ENCODE assay signal across 9 cellular contexts in genomic region chr17:48597775-48598631, GRCh38. TPM values are rescaled to one million over a fixed set of nuclear protein-coding genes. Genes with fewer than 3 reads are reported as not detected.
DNase-seq lines count a peak whose midpoint lies in the region; ATAC-seq and TF ChIP-seq lines count a peak whose summit lies in the region.
"Had no signal": no experiment of that assay in that cellular context is flagged by ENCODE, and none has a peak within 500 bp of the region (broad histone marks: within the 10 kb centered on the region; RNA-seq: fewer than 3 reads in every experiment).

No MANE protein-coding gene starts in this region.

- H3K9me3 Mint-ChIP-seq in endodermal cell: no peaks in the 10 kb centered on the region
- no peaks in the 10 kb centered on the region for H3K9me3 Mint-ChIP-seq in natural killer cell

- H3K9me2 ChIP-seq in PC-9 (ENCODE audit: insufficient read depth): no peaks in the 10 kb centered on the region

- intact Hi-C loops in Right ventricle myocardium inferior (cut with DNase I) (loop anchor here (10.0 kb wide), 1 partner anchor 243 kb away; no protein-coding TSS in a partner anchor), cardiac septum (cut with DNase I) (loop anchor here (10.0 kb wide), 1 partner anchor 353 kb away; no protein-coding TSS in a partner anchor), natural killer cell (cut with micrococcal nuclease) (loop anchor here (2.0 kb wide), 1 partner anchor 15 kb away; no protein-coding TSS in a partner anchor), PC-9 (cut with micrococcal nuclease; ENCODE audit: unreplicated experiment) (no loop called here)

- TF ChIP-seq CTCF in RWPE2 (IDR thresholded peaks at IDR 0.05; ENCODE audit: poor library complexity, severe bottlenecking): no peak
- no peak for TF ChIP-seq CTCF in endodermal cell (conservative IDR thresholded peaks at IDR 0.05)
- TF ChIP-seq CTCF in natural killer cell (IDR thresholded peaks at IDR 0.05): no peak
- no peak for TF ChIP-seq CTCF in PC-9 (conservative IDR thresholded peaks at IDR 0.05)

- no peak overlapping the region for H2AFZ ChIP-seq in PC-9

- WGBS in endodermal cell (ENCODE audit: insufficient coverage in 1 of 2, insufficient read length in 1 of 2), 2 experiments: 2 to 4% methylated on average over 24 to 67 of the region's 68 CpGs

- no TSS peak for BruUV-seq in PC-9 (replicated peaks; lab: Mats Ljungman, UMichigan)

- H3K27me3 Mint-ChIP-seq in endodermal cell (ENCODE audit: insufficient read depth) (peaks cover 100% of the 10 kb centered on the region), natural killer cell (ENCODE audit: low read depth in 2 of 2) (peaks cover 76 to 90% of the 10 kb centered on the region in 2 donors)

- in situ Hi-C loops in G401 (cut with HindIII; ENCODE audit: low sequenced_read_pairs): no loop called here

- no peak overlapping the region for H3K9ac ChIP-seq in endodermal cell (ENCODE audit: extremely low read depth, low read length, poor library complexity, severe bottlenecking)

- CTCF ChIA-PET in PC-9 (lab: Charles Lee): no interaction called here

- DNase-seq in Right ventricle myocardium inferior (ENCODE audit: missing footprints) (peak; percentile 81), cardiac septum (ENCODE audit: low spot score) (no peak), RWPE2 (ENCODE audit: low spot score) (no peak), endodermal cell (peak; percentile 83), natural killer cell (peak; percentile 37), PC-9 (no peak), activated gamma-delta T cell treated with Interleukin-2 at 50 U/mL for 16 hours (no peak), G401 (ENCODE audit: low spot score) (no peak)

- H3K4me2 ChIP-seq in PC-9: no peak overlapping the region

- H3K36me3 Mint-ChIP-seq in endodermal cell (ENCODE audit: low read depth) (no peaks in the 10 kb centered on the region), natural killer cell (no peaks in the 10 kb centered on the region)

- H3K27me3 ChIP-seq in RWPE2 (ENCODE audit: insufficient read depth, poor library complexity, severe bottlenecking): no peaks in the 10 kb centered on the region
- H3K27me3 ChIP-seq in endodermal cell (ENCODE audit: control insufficient read depth, insufficient read depth, low read length, poor library complexity, severe bottlenecking): peaks cover 100% of the 10 kb centered on the region
- H3K27me3 ChIP-seq in PC-9 (ENCODE audit: insufficient read depth, low read depth): no peaks in the 10 kb centered on the region

- no peaks in the 10 kb centered on the region for H3K9me3 ChIP-seq in RWPE2 (ENCODE audit: severe bottlenecking)
- H3K9me3 ChIP-seq in endodermal cell (ENCODE audit: control insufficient read depth, low read length): no peaks in the 10 kb centered on the region
- no peaks in the 10 kb centered on the region for H3K9me3 ChIP-seq in PC-9 (ENCODE audit: insufficient read depth, low read depth)

- H3K27ac ChIP-seq in RWPE2 (ENCODE audit: poor library complexity, severe bottlenecking): peak overlapping the region; percentile 16
- H3K27ac ChIP-seq in endodermal cell (ENCODE audit: low read depth, low read length): no peak overlapping the region
- H3K27ac ChIP-seq in PC-9: no peak overlapping the region

- H3K4me1 ChIP-seq in RWPE2 (ENCODE audit: insufficient read depth, poor library complexity, severe bottlenecking): peaks cover 6% of the 10 kb centered on the region
- no peaks in the 10 kb centered on the region for H3K4me1 ChIP-seq in endodermal cell (ENCODE audit: control insufficient read depth, insufficient read depth, low read length)
- peaks cover 10% of the 10 kb centered on the region for H3K4me1 ChIP-seq in PC-9 (replicated peaks; ENCODE audit: insufficient read depth)

- ATAC-seq in Right ventricle myocardium inferior (peak; percentile 41), RWPE2 (ENCODE audit: low read depth) (peak; percentile 59), natural killer cell (peak; percentile 44 to 61 (median 55))

- H3F3A ChIP-seq in PC-9 (ENCODE audit: insufficient read depth, low read depth): 0 out of 2 replicates have a peak, but pooled peaks cover under 1% of the 10 kb centered on the region

- H3K79me2 ChIP-seq in PC-9 (ENCODE audit: low read depth): peaks cover 64% of the 10 kb centered on the region

- H3K36me3 ChIP-seq in RWPE2 (ENCODE audit: low read depth) (no peaks in the 10 kb centered on the region), endodermal cell (ENCODE audit: control insufficient read depth, insufficient read depth, low read length) (no peaks in the 10 kb centered on the region), PC-9 (ENCODE audit: low read depth) (peaks cover 7% of the 10 kb centered on the region; the same call in 1 of the 2 replicates)

- H3K4me3 Mint-ChIP-seq in endodermal cell (peak overlapping the region; percentile 32), natural killer cell (peak overlapping the region; percentile 89)

- POLR2A ChIA-PET in PC-9 (lab: Charles Lee; ENCODE audit: unreplicated experiment): no interaction called here

- peaks cover 16% of the 10 kb centered on the region for H3K4me1 Mint-ChIP-seq in endodermal cell
- peaks cover 39 to 46% of the 10 kb centered on the region in 2 donors for H3K4me1 Mint-ChIP-seq in natural killer cell

- H3K4me3 ChIP-seq in RWPE2 (ENCODE audit: severe bottlenecking) (peak overlapping the region; percentile 38), endodermal cell (ENCODE audit: low read length) (no peak overlapping the region), PC-9 (no peak overlapping the region)

- H4K20me1 ChIP-seq in PC-9 (ENCODE audit: insufficient read depth): peaks cover 41% of the 10 kb centered on the region

- H3K27ac Mint-ChIP-seq in endodermal cell: no peak overlapping the region
- peak overlapping the region in 1 of 2 donors; percentile 81 for H3K27ac Mint-ChIP-seq in natural killer cell

RNA-seq across cellular contexts. Expression of gene HOXB5, which starts 4.4 kb away (rescaled TPM):
- total RNA-seq in Right ventricle myocardium inferior (not detected), cardiac septum (not detected), endodermal cell (not detected), natural killer cell (not detected), PC-9 (2021) (8.3 and 12.9 TPM in 2 replicates)
- 5.3 TPM for polyA plus RNA-seq in endodermal cell (2013, experiment 1 of 2)
- polyA plus RNA-seq in endodermal cell (2013, experiment 2 of 2): 2.5 TPM
- 1.7 TPM in 1 of 2 replicates, not detected in the other for total RNA-seq in G401 (2014; rRNA removed; shearing (Covaris generic))
- total RNA-seq: temporal lobe had no signal

RNA-seq across cellular contexts. Expression of gene HOXB6, which starts 6.8 kb away (rescaled TPM):
- total RNA-seq in Right ventricle myocardium inferior (0.57 TPM), cardiac septum (0.92 TPM), endodermal cell (not detected), natural killer cell (not detected), PC-9 (2021) (27.9 and 30.7 TPM in 2 replicates)
- polyA plus RNA-seq in endodermal cell (2013, experiment 1 of 2): 14.4 TPM
- polyA plus RNA-seq in endodermal cell (2013, experiment 2 of 2): 10.0 TPM
- total RNA-seq in G401 (2014; rRNA removed; shearing (Covaris generic)): 0.92 and 2.0 TPM in 2 replicates
- total RNA-seq: temporal lobe had no signal

RNA-seq across cellular contexts. Expression of gene HOXB3, which starts 8.0 kb away (rescaled TPM):
- 1.2 TPM for total RNA-seq in Right ventricle myocardium inferior
- 4.2 TPM for total RNA-seq in cardiac septum
- total RNA-seq in endodermal cell: not detected
- polyA plus RNA-seq in endodermal cell (2013, experiment 1 of 2): 36.0 TPM
- 33.5 TPM for polyA plus RNA-seq in endodermal cell (2013, experiment 2 of 2)
- total RNA-seq in natural killer cell: 10 to 100 TPM in 2 of 3 donors, 1 to 10 TPM in 1; 7.9 to 15.6 (median 15.3) TPM
- total RNA-seq in PC-9 (2021): 17.2 and 19.1 TPM in 2 replicates
- total RNA-seq in G401 (2014; rRNA removed; shearing (Covaris generic)): 0.74 and 12.0 TPM in 2 replicates
- total RNA-seq: temporal lobe had no signal

RNA-seq across cellular contexts. Expression of gene HOXB7, which starts 12.8 kb away (rescaled TPM):
- total RNA-seq in Right ventricle myocardium inferior: 0.41 TPM
- 0.22 TPM for total RNA-seq in cardiac septum
- not detected for total RNA-seq in endodermal cell
- polyA plus RNA-seq in endodermal cell (2013, experiment 1 of 2): 5.6 TPM
- polyA plus RNA-seq in endodermal cell (2013, experiment 2 of 2): 6.0 TPM
- total RNA-seq in natural killer cell: 1 to 10 TPM in 1 of 3 donors, under 1 TPM in 2; 0.45 to 1.4 (median 0.97) TPM
- total RNA-seq in PC-9 (2021): 28.2 and 34.0 TPM in 2 replicates
- total RNA-seq in G401 (2014; rRNA removed; shearing (Covaris generic)): 9.1 and 12.8 TPM in 2 replicates
- total RNA-seq: temporal lobe had no signal

RNA-seq across cellular contexts. Expression of gene HOXB8, which starts 17.1 kb away (rescaled TPM):
- total RNA-seq in Right ventricle myocardium inferior (not detected), cardiac septum (not detected), endodermal cell (not detected), natural killer cell (not detected), PC-9 (2021) (0.70 and 1.3 TPM in 2 replicates)
- polyA plus RNA-seq in endodermal cell (2013, experiment 1 of 2): 10.3 TPM
- polyA plus RNA-seq in endodermal cell (2013, experiment 2 of 2): 7.2 TPM
- 0.10 TPM in 1 of 2 replicates, not detected in the other for total RNA-seq in G401 (2014; rRNA removed; shearing (Covaris generic))

Comparison
In these comparisons a context has a peak if more than half of its experiments do, and no peak if none do; other contexts are left out.
1. DNase-seq: peak in Right ventricle myocardium inferior (single experiment), endodermal cell (single experiment) and natural killer cell (single experiment); none in cardiac septum (single experiment), RWPE2 (single experiment), PC-9 (0 of 2), activated gamma-delta T cell treated with Interleukin-2 at 50 U/mL for 16 hours (single experiment) and G401 (single experiment).
2. Peak in every context shown above with its lines, with median percentiles within 50 percentile points of each other: ATAC-seq.